In the genomic region with DNA sequence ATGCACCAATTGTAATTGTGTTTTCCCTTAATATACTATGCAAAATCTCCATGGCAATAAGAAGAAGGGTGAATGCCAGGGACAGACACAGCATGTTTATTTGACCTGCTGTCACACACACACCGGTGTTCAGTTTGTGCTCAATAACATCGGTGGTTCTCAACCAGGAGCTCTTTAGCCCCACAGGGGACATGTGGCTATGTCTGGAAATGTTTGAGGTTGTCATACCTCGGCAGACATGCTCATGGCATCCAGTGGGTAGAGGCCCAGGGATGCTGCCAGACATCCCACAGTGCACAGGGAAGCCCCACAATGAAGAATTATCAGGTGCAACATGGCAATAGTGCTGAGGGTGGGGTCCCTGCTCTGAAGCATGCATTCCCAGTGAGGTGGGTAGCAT, we compare ENCODE assay signal across 19 cellular contexts.
"Had no signal": no experiment of that assay in that cellular context is flagged by ENCODE, and none has a peak within 500 bp of the region (broad histone marks: within the 10 kb centered on the region; RNA-seq: fewer than 3 reads in every experiment).

No MANE protein-coding gene starts in this region.

- H3K9me3 ChIP-seq: neutrophil, suprapubic skin, upper lobe of right lung had no signal

- ATAC-seq: activated CD8-positive, alpha-beta T cell treated with anti-CD3 and anti-CD28 coated beads, Interleukin-2, amount 10 ng/mL, durations not matched to agents 7 days and 5 days; activated T-cell treated with anti-CD3 and anti-CD28 coated beads, Interleukin-2, amount 50 U/mL, for 72 hours; effector memory CD8-positive, alpha-beta T cell; natural killer cell; stimulated activated naive CD8-positive, alpha-beta T cell treated with anti-CD3 and anti-CD28 coated beads, Interleukin-15, Interleukin-2, amounts not matched to agents 100 U/mL and 50 U/mL, for 24 hours; upper lobe of right lung had no signal

- H3K4me3 ChIP-seq: suprapubic skin, upper lobe of right lung had no signal

- H3K36me3 Mint-ChIP-seq: natural killer cell had no signal

- H3K4me1 Mint-ChIP-seq: brain had no signal

- H3K4me1 ChIP-seq: parathyroid adenoma, suprapubic skin had no signal

- H3K27ac ChIP-seq: epithelial cell of prostate, neutrophil, parathyroid adenoma, suprapubic skin, upper lobe of right lung had no signal

- H3K27ac Mint-ChIP-seq: activated CD8-positive, alpha-beta T cell treated with anti-CD3 and anti-CD28 coated beads, Interleukin-2, amount 10 ng/mL, durations not matched to agents 7 days and 5 days; activated naive CD8-positive, alpha-beta T cell treated with anti-CD3 and anti-CD28 coated beads, Interleukin-2, amount 10 ng/mL, durations not matched to agents 7 days and 5 days; activated T-cell treated with anti-CD3 and anti-CD28 coated beads, Interleukin-2, amount 50 U/mL, for 72 hours; brain; natural killer cell had no signal

- H3K27me3 Mint-ChIP-seq: activated naive CD8-positive, alpha-beta T cell treated with anti-CD3 and anti-CD28 coated beads, Interleukin-2, amount 10 ng/mL, durations not matched to agents 7 days and 5 days; brain; effector memory CD8-positive, alpha-beta T cell had no signal

- H3K27me3 ChIP-seq: neutrophil, suprapubic skin, upper lobe of right lung had no signal

- H3K9me3 Mint-ChIP-seq: activated naive CD8-positive, alpha-beta T cell treated with anti-CD3 and anti-CD28 coated beads, Interleukin-2, amount 10 ng/mL, durations not matched to agents 7 days and 5 days; activated T-cell treated with anti-CD3 and anti-CD28 coated beads, Interleukin-2, amount 50 U/mL, for 72 hours; brain; effector memory CD8-positive, alpha-beta T cell; natural killer cell had no signal

- DNase-seq: activated CD8-positive, alpha-beta memory T cell treated with anti-CD3 and anti-CD28 coated beads, Interleukin-2, amount 50 U/mL, for 4 hours; activated CD8-positive, alpha-beta T cell treated with anti-CD3 and anti-CD28 coated beads, Interleukin-2, amount 10 ng/mL, durations not matched to agents 7 days and 5 days; activated gamma-delta T cell treated with Interleukin-2 at 50 U/mL for 16 hours; activated naive CD8-positive, alpha-beta T cell treated with anti-CD3 and anti-CD28 coated beads, Interleukin-2, amount 10 ng/mL, durations not matched to agents 7 days and 5 days; activated T-cell treated with anti-CD3 and anti-CD28 coated beads, Interleukin-2, amount 50 U/mL, for 72 hours; central memory CD4-positive, alpha-beta T cell; effector memory CD8-positive, alpha-beta T cell; foreskin melanocyte; mesendoderm; natural killer cell; stimulated activated CD4-positive, alpha-beta T cell treated with anti-CD3 and anti-CD28 coated beads, Interleukin-4, amount 100 ng/mL, for 1 hour; stimulated activated naive CD8-positive, alpha-beta T cell treated with anti-CD3 and anti-CD28 coated beads, Interleukin-15, Interleukin-2, amounts not matched to agents 100 U/mL and 50 U/mL, for 24 hours; T-helper 9 cell; upper lobe of right lung had no signal

- H3K4me3 Mint-ChIP-seq: activated CD8-positive, alpha-beta T cell treated with anti-CD3 and anti-CD28 coated beads, Interleukin-2, amount 10 ng/mL, durations not matched to agents 7 days and 5 days; activated naive CD8-positive, alpha-beta T cell treated with anti-CD3 and anti-CD28 coated beads, Interleukin-2, amount 10 ng/mL, durations not matched to agents 7 days and 5 days; brain; effector memory CD8-positive, alpha-beta T cell; natural killer cell had no signal
